In the genomic region with DNA sequence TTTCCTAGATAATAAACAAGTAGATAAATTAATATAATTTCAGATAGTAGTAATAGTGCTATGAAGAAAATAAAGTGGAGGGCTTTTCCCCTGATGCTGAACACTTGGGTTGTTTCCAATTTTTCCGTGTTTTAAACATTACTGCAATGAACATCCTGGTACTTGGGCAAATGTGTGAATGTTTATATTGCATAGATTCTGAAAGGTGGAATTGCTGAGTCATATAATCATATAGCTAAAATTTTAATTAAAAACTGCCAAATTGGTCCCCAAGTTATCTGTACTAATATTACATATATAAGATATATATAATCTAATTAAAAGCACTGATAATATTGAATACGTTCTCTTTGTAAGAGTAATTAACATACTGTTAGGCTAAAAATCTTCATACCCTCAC, we compare ENCODE assay signal across 18 cellular contexts. TPM values are rescaled to one million over a fixed set of nuclear protein-coding genes. Genes with fewer than 3 reads are reported as not detected.
A peak's percentile ranks its signal among the peaks of the same experiment; 100 is the strongest.
DNase-seq lines count a peak whose midpoint lies in the region; ATAC-seq, FAIRE-seq and TF ChIP-seq lines count a peak whose summit lies in the region.
"Had no signal": no experiment of that assay in that cellular context is flagged by ENCODE, and none has a peak within 500 bp of the region (broad histone marks: within the 10 kb centered on the region; RNA-seq: fewer than 3 reads in every experiment).

No MANE protein-coding gene starts in this region.

- H3K4me2 ChIP-seq in A549 (no peak overlapping the region), K562 (ENCODE audit: insufficient read depth, low read length) (no peak overlapping the region), smooth muscle cell (peak overlapping the region; percentile 71)
- H3K4me2 ChIP-seq: GM23338 had no signal

- H3K27ac ChIP-seq in A549 (no peak overlapping the region), K562 (ENCODE audit: extremely low read depth, low read depth, low read length) (no peak overlapping the region), smooth muscle cell (ENCODE audit: low read depth) (peak overlapping the region; percentile 86), aorta (ENCODE audit: low read depth in 1 of 2, low read length in 2 of 2) (no peak overlapping the region)

- H3K4me3 ChIP-seq in A549 = no peak overlapping the region
- H3K4me3 ChIP-seq in K562 = no peak overlapping the region
- H3K4me3 ChIP-seq in smooth muscle cell = no peak overlapping the region
- no peak overlapping the region for H3K4me3 ChIP-seq in aorta (ENCODE audit: low read length in 2 of 2)
- H3K4me3 ChIP-seq: GM23338 had no signal

- no peak for ATAC-seq in A549
- ATAC-seq in K562 = no peak
- ATAC-seq in GM19463 (IDR thresholded peaks at IDR 0.05; ENCODE audit: unreplicated experiment) = no peak
- no peak for ATAC-seq in aorta (ENCODE audit: low FRiP score)
- ATAC-seq: HCT116 had no signal

- H3K4me1 ChIP-seq in A549 (no peaks in the 10 kb centered on the region), K562 (replicated peaks in 1 of 2; ENCODE audit: control insufficient read depth in 2 of 2, insufficient read depth in 2 of 2, low read length in 2 of 2) (no peaks in the 10 kb centered on the region), smooth muscle cell (ENCODE audit: low read depth) (peaks cover 22% of the 10 kb centered on the region), aorta (ENCODE audit: control insufficient read depth in 1 of 2, insufficient read depth in 2 of 2, low read length in 2 of 2) (peaks cover 3 to 14% of the 10 kb centered on the region in 2 donors)

- TF ChIP-seq EP300 in A549 (IDR thresholded peaks at IDR 0.05) = no peak
- no peak for TF ChIP-seq EP300 in K562 (IDR thresholded peaks at IDR 0.05; ENCODE audit: low read length)

- no peaks in the 10 kb centered on the region for H3K9me1 ChIP-seq in K562 (ENCODE audit: control insufficient read depth, insufficient read depth, low read length)

- no peaks in the 10 kb centered on the region for H3K9me3 ChIP-seq in A549
- H3K9me3 ChIP-seq in K562 (replicated peaks; ENCODE audit: control insufficient read depth, insufficient read depth, low read depth, low read length) = no peaks in the 10 kb centered on the region
- no peaks in the 10 kb centered on the region for H3K9me3 ChIP-seq in smooth muscle cell (replicated peaks; ENCODE audit: low read depth)
- H3K9me3 ChIP-seq in aorta (ENCODE audit: control insufficient read depth, low read length) = no peaks in the 10 kb centered on the region

- TF ChIP-seq POLR2A in A549 (IDR thresholded peaks at IDR 0.05; ENCODE audit: low read length) (no peak), K562 (conservative IDR thresholded peaks at IDR 0.05) (no peak)

- WGBS in A549 (ENCODE audit: missing lambda C conversion rate) = 91% methylated on average over 2 of the region's 2 CpGs
- WGBS in K562 (ENCODE audit: insufficient coverage, low coverage, missing lambda C conversion rate) = 8% methylated on average over 2 of the region's 2 CpGs
- WGBS in smooth muscle cell (ENCODE audit: low lambda C conversion rate) = 84% methylated on average over 2 of the region's 2 CpGs
- 79 to 83% methylated on average over 2 of the region's 2 CpGs for WGBS in aorta, 2 donors

- peaks cover 28% of the 10 kb centered on the region for H3F3A ChIP-seq in smooth muscle cell (ENCODE audit: low read depth)

- intact Hi-C loops in K562 (cut with micrococcal nuclease) (no loop called here), aorta (cut with DNase I) (no loop called here)

- POLR2A ChIA-PET in A549 (lab: Yijun Ruan, JAX) = no interaction called here
- POLR2A ChIA-PET in K562 (lab: Yijun Ruan, JAX) = no interaction called here

- H3K36me3 ChIP-seq in K562 (ENCODE audit: control insufficient read depth, insufficient read depth, low read length) (no peaks in the 10 kb centered on the region), smooth muscle cell (ENCODE audit: low read depth) (no peaks in the 10 kb centered on the region), aorta (ENCODE audit: control insufficient read depth in 1 of 2, insufficient read depth in 2 of 2, low read length in 1 of 2) (no peaks in the 10 kb centered on the region)

- FAIRE-seq in A204.1 (lab: Jason Lieb, UNC) (peak; percentile 14), A549 (lab: Jason Lieb, UNC) (no peak), K562 (lab: Jason Lieb, UNC) (no peak)
- FAIRE-seq: G401.6, GM12892 had no signal

- CTCF ChIA-PET in A549 (lab: Yijun Ruan, JAX) = no interaction called here
- CTCF ChIA-PET in K562 (lab: Yijun Ruan, JAX; ENCODE audit: low intra/inter-chr PET ratio) = no interaction called here

- no peak overlapping the region for H3K9ac ChIP-seq in K562 (ENCODE audit: insufficient read depth in 1 of 2, low read depth in 2 of 2, low read length in 2 of 2)
- H3K9ac ChIP-seq in smooth muscle cell (ENCODE audit: low read depth) = no peak overlapping the region

- DNase-seq in A549 (ENCODE audit: low read depth in 1 of 2, low spot score in 1 of 2) (no peak), K562 (ENCODE audit: extremely low read depth in 1 of 4, low spot score in 3 of 4) (no peak), smooth muscle cell (lab: John Stamatoyannopoulos, UW; ENCODE audit: unreplicated experiment) (no peak), dedifferentiated amniotic fluid mesenchymal stem cell (ENCODE audit: extremely low spot score) (no peak), aorta (no peak)
- DNase-seq: ACHN; C1 segment of cervical spinal cord; Calu3; CD4-positive, alpha-beta memory T cell; COR-L47; DND-41; H9 had no signal

- no TSS peak for BruUV-seq in K562 (replicated peaks; lab: Mats Ljungman, UMichigan)

- in situ Hi-C loops in K562 (cut with MboI) = no loop called here

- H4K20me1 ChIP-seq in K562 (replicated peaks; ENCODE audit: control insufficient read depth, insufficient read depth, low read length) (no peaks in the 10 kb centered on the region), smooth muscle cell (ENCODE audit: low read depth) (peaks cover 58% of the 10 kb centered on the region)

- H3K79me2 ChIP-seq in K562 (ENCODE audit: control insufficient read depth, insufficient read depth, low read length) = no peaks in the 10 kb centered on the region
- peaks cover 90% of the 10 kb centered on the region for H3K79me2 ChIP-seq in smooth muscle cell (ENCODE audit: low read depth)

- no peak for TF ChIP-seq CTCF in A549 (IDR thresholded peaks at IDR 0.05)
- no peak for TF ChIP-seq CTCF in K562 (IDR thresholded peaks at IDR 0.05 in 2 of 3, conservative IDR thresholded peaks at IDR 0.05 in 1 of 3; ENCODE audit: insufficient read depth in 2 of 3, low read depth in 1 of 3, low read length in 3 of 3)
- no peak for TF ChIP-seq CTCF in smooth muscle cell (IDR thresholded peaks at IDR 0.05; ENCODE audit: borderline replicate concordance, insufficient read depth, poor library complexity, severe bottlenecking)

- H2AFZ ChIP-seq in K562 (ENCODE audit: low read depth, low read length) (no peak overlapping the region), smooth muscle cell (ENCODE audit: low read depth) (no peak overlapping the region)
- H2AFZ ChIP-seq: GM23338 had no signal

- TF ChIP-seq RAD21 in A549 (conservative IDR thresholded peaks at IDR 0.05 in 1 of 2, IDR thresholded peaks at IDR 0.05 in 1 of 2) = no peak
- no peak for TF ChIP-seq RAD21 in K562 (CRISPR knock-in tag; conservative IDR thresholded peaks at IDR 0.05 in 1 of 2, IDR thresholded peaks at IDR 0.05 in 1 of 2)

- H3K27me3 ChIP-seq in K562 (ENCODE audit: control insufficient read depth in 2 of 2, insufficient read depth in 2 of 2, low read length in 2 of 2) (no peaks in the 10 kb centered on the region; a peak in 1 of 5 replicates), smooth muscle cell (ENCODE audit: low read depth) (no peaks in the 10 kb centered on the region), aorta (ENCODE audit: control insufficient read depth in 1 of 2, insufficient read depth in 2 of 2, low read length in 1 of 2) (no peaks in the 10 kb centered on the region)

TF ChIP-seq in A549, 52 proteins besides CTCF, POLR2A, EP300 and RAD21 (continues in another document):
- TF ChIP-seq NPAS2 (CRISPR knock-in tag; IDR thresholded peaks at IDR 0.05; ENCODE audit: borderline replicate concordance) (no peak), ZC3H11A (IDR thresholded peaks at IDR 0.05) (no peak), MAFK (IDR thresholded peaks at IDR 0.05; ENCODE audit: partially characterized antibody) (peak; percentile 23)

TF ChIP-seq in K562, 482 proteins besides CTCF, POLR2A, EP300 and RAD21:
- TF ChIP-seq TARDBP (IDR thresholded peaks at IDR 0.05) (no peak), MEIS2 (IDR thresholded peaks at IDR 0.05; ENCODE audit: partially characterized antibody) (no peak), MAFG (tag; conservative IDR thresholded peaks at IDR 0.05) (0 out of 2 replicates have a peak, but pooled peaks have one; percentile 23)
TF ChIP-seq in K562: peak in this region for 1.

RNA-seq across cellular contexts. Expression of gene PPP2R3A, which starts 10.0 kb away (rescaled TPM):
- polyA plus RNA-seq in A549 (2011; rRNA removed) (2.9 and 3.2 TPM in 2 replicates), A549 (2017; fragmentation: RNase III; extraction: RNeasy Plus Mini Kit Qiagen cat#74134 plus additional on column Dnase treatment) (1.9 to 2.2 TPM (median 2.0 TPM) in 3 replicates), K562 (2011; rRNA removed) (0.27 and 0.42 TPM in 2 replicates), K562 (2014; fragmentation: Illumina TruSeq; extraction: Trizol) (0.17 and 0.24 TPM in 2 replicates), K562 (2014; fragmentation: Nextera tagmentation; extraction: Ambion mirVana) (under 1 TPM; 0.10 to 0.11 TPM), K562 (2014; rRNA removed) (0.11 and 0.23 TPM in 2 replicates), smooth muscle cell (7.6 and 8.0 TPM in 2 replicates), aorta (1 to 10 TPM; 2.6 to 3.4 TPM)
- 0.52 and 0.61 TPM in 2 replicates for polyA plus RNA-seq in A549 (2012; cell fraction: cytosol; rRNA removed)
- polyA plus RNA-seq in A549 (2012; cell fraction: nucleus; rRNA removed) = 0.23 and 0.38 TPM in 2 replicates
- 4.8 and 5.2 TPM in 2 replicates for polyA minus RNA-seq in A549 (2011; rRNA and poly(A)+ RNA removed)
- total RNA-seq in K562 (2011; cell fraction: chromatin; rRNA removed; ENCODE audit: low replicate concordance) = 0.44 and 1.6 TPM in 2 replicates
- total RNA-seq in K562 (2011; cell fraction: nucleolus; rRNA removed) = 0.33 and 0.39 TPM in 2 replicates
- total RNA-seq in K562 (2011; cell fraction: nucleoplasm; rRNA removed) = 0.46 and 0.66 TPM in 2 replicates
- total RNA-seq in K562 (2014; rRNA removed) (0.16 and 0.50 TPM in 2 replicates), K562 (2014; rRNA removed; fragmentation: Illumina TruSeq; extraction: Trizol) (0.40 and 0.48 TPM in 2 replicates), K562 (2015; rRNA removed; fragmentation: Illumina TruSeq; extraction: Trizol) (0.30 and 0.33 TPM in 2 replicates), K562 (2021) (0.18 and 0.22 TPM in 2 replicates), smooth muscle cell (21.3 and 24.7 TPM in 2 replicates), aorta (10 to 100 TPM; 15.6 to 19.6 TPM)
- 0.12 and 0.21 TPM in 2 replicates for polyA plus RNA-seq in K562 (2011; cell fraction: cytosol; rRNA removed)
- polyA plus RNA-seq in K562 (2011; cell fraction: nucleus; rRNA removed) = 0.21 and 0.27 TPM in 2 replicates
- polyA plus RNA-seq in K562 (2012) = 0.14 and 0.20 TPM in 2 replicates
- polyA minus RNA-seq in K562 (2011; rRNA and poly(A)+ RNA removed) = 1.1 and 1.5 TPM in 2 replicates
- 0.27 and 0.76 TPM in 2 replicates for polyA minus RNA-seq in K562 (2011; cell fraction: cytosol; rRNA and poly(A)+ RNA removed)
- 0.78 and 0.81 TPM in 2 replicates for polyA minus RNA-seq in K562 (2011; cell fraction: nucleus; rRNA and poly(A)+ RNA removed)
